ENCODE assay signal across 22 cellular contexts in genomic region chr9:94767331-94768099, GRCh38. TPM values are rescaled to one million over a fixed set of nuclear protein-coding genes. Genes with fewer than 3 reads are reported as not detected.
A peak's percentile ranks its signal among the peaks of the same experiment; 100 is the strongest.
DNase-seq lines count a peak whose midpoint lies in the region; ATAC-seq and TF ChIP-seq lines count a peak whose summit lies in the region.
"Had no signal": no experiment of that assay in that cellular context is flagged by ENCODE, and none has a peak within 500 bp of the region (broad histone marks: within the 10 kb centered on the region; RNA-seq: fewer than 3 reads in every experiment).

No MANE protein-coding gene starts in this region.

- no peaks in the 10 kb centered on the region for H3K9me3 Mint-ChIP-seq in natural killer cell treated with Interleukin-12 subunit alpha and Interleukin-12 subunit beta and Interleukin-15 and Interleukin-18, amount 100 ng/mL, for 72 hours
- H3K9me3 Mint-ChIP-seq in natural killer cell = no peaks in the 10 kb centered on the region
- H3K9me3 Mint-ChIP-seq in stimulated activated naive B cell treated with anti-CD40 and anti-IgM and Interleukin-4, amounts not matched to agents 10 μg/mL and 1 μg/mL and 100 μg/mL, for 72 hours = no peaks in the 10 kb centered on the region
- H3K9me3 Mint-ChIP-seq: activated naive CD4-positive, alpha-beta T cell treated with anti-CD3 and anti-CD28 coated beads, Interleukin-2, amount 50 U/mL, for 24 hours; CD8-positive, alpha-beta T cell; dendritic cell treated with granulocyte-macrophage colony-stimulating factor and Interleukin-4, amounts not matched to agents 40 ng/mL and 50 ng/mL, for 4 days had no signal

- H3K79me2 ChIP-seq in OCI-LY3 (ENCODE audit: low read length) = peaks cover 4% of the 10 kb centered on the region; the same call in 1 of the 2 replicates

- H3K9ac ChIP-seq in OCI-LY3 (ENCODE audit: low read length) = no peak overlapping the region

- no peaks in the 10 kb centered on the region for H3K36me3 Mint-ChIP-seq in natural killer cell treated with Interleukin-12 subunit alpha and Interleukin-12 subunit beta and Interleukin-15 and Interleukin-18, amount 100 ng/mL, for 72 hours
- no peaks in the 10 kb centered on the region for H3K36me3 Mint-ChIP-seq in natural killer cell
- H3K36me3 Mint-ChIP-seq in stimulated activated naive B cell treated with anti-CD40 and anti-IgM and Interleukin-4, amounts not matched to agents 10 μg/mL and 1 μg/mL and 100 μg/mL, for 72 hours = peaks cover 11 to 27% of the 10 kb centered on the region in 2 donors

- H3K27me3 ChIP-seq in OCI-LY3 (ENCODE audit: low read depth, low read length) = no peaks in the 10 kb centered on the region
- H3K27me3 ChIP-seq: brain microvascular endothelial cell, pancreas, SJCRH30 had no signal

- peak overlapping the region in 1 of 2 donors; percentile 36 for H3K27ac Mint-ChIP-seq in natural killer cell treated with Interleukin-12 subunit alpha and Interleukin-12 subunit beta and Interleukin-15 and Interleukin-18, amount 100 ng/mL, for 72 hours
- no peak overlapping the region for H3K27ac Mint-ChIP-seq in natural killer cell
- H3K27ac Mint-ChIP-seq in stimulated activated naive B cell treated with anti-CD40 and anti-IgM and Interleukin-4, amounts not matched to agents 10 μg/mL and 1 μg/mL and 100 μg/mL, for 72 hours = no peak overlapping the region
- H3K27ac Mint-ChIP-seq: activated naive CD4-positive, alpha-beta T cell treated with anti-CD3 and anti-CD28 coated beads, Interleukin-2, amount 50 U/mL, for 24 hours; CD8-positive, alpha-beta T cell; dendritic cell treated with granulocyte-macrophage colony-stimulating factor and Interleukin-4, amounts not matched to agents 40 ng/mL and 50 ng/mL, for 4 days had no signal

- H3K4me3 Mint-ChIP-seq in natural killer cell treated with Interleukin-12 subunit alpha and Interleukin-12 subunit beta and Interleukin-15 and Interleukin-18, amount 100 ng/mL, for 72 hours = peak overlapping the region; percentile 19
- no peak overlapping the region for H3K4me3 Mint-ChIP-seq in natural killer cell
- no peak overlapping the region for H3K4me3 Mint-ChIP-seq in stimulated activated naive B cell treated with anti-CD40 and anti-IgM and Interleukin-4, amounts not matched to agents 10 μg/mL and 1 μg/mL and 100 μg/mL, for 72 hours
- H3K4me3 Mint-ChIP-seq: activated naive CD4-positive, alpha-beta T cell treated with anti-CD3 and anti-CD28 coated beads, Interleukin-2, amount 50 U/mL, for 24 hours; CD8-positive, alpha-beta T cell; dendritic cell treated with granulocyte-macrophage colony-stimulating factor and Interleukin-4, amounts not matched to agents 40 ng/mL and 50 ng/mL, for 4 days had no signal

- no peak overlapping the region; the same call in 1 of the 2 replicates for H3K4me3 ChIP-seq in OCI-LY3 (ENCODE audit: low read length)
- H3K4me3 ChIP-seq: HAP-1, lower lobe of right lung, pancreas, PC-9, SJCRH30 had no signal

- peak overlapping the region; percentile 29; the same call in 1 of the 2 replicates for H3K27ac ChIP-seq in OCI-LY3 (ENCODE audit: low read length)
- H3K27ac ChIP-seq: brain microvascular endothelial cell, lower lobe of right lung, pancreas, PC-9, SJCRH30 had no signal

- intact Hi-C loops in natural killer cell (cut with micrococcal nuclease) = no loop called here

- H3K4me1 ChIP-seq in OCI-LY3 (ENCODE audit: low read length) = peaks cover 14% of the 10 kb centered on the region
- H3K4me1 ChIP-seq: HAP-1, lower lobe of right lung, pancreas had no signal

- H2AFZ ChIP-seq in OCI-LY3 (ENCODE audit: low read depth, low read length) = 0 out of 2 replicates have a peak overlapping the region, but pooled peaks have one; percentile 8
- H2AFZ ChIP-seq: PC-9 had no signal

- peak overlapping the region; percentile 43 for H3K4me2 ChIP-seq in OCI-LY3 (ENCODE audit: low read length)
- H3K4me2 ChIP-seq: PC-9 had no signal

- no peak for TF ChIP-seq CTCF in natural killer cell (IDR thresholded peaks at IDR 0.05)
- TF ChIP-seq CTCF in OCI-LY3 (IDR thresholded peaks at IDR 0.05; ENCODE audit: low read depth, low read length) = no peak

- no peaks in the 10 kb centered on the region for H4K20me1 ChIP-seq in OCI-LY3 (ENCODE audit: insufficient read depth, low read length)

- DNase-seq in natural killer cell treated with Interleukin-12 subunit alpha and Interleukin-12 subunit beta and Interleukin-15 and Interleukin-18, amount 100 ng/mL, for 72 hours (ENCODE audit: low spot score) = no peak
- DNase-seq in natural killer cell = no peak
- no peak for DNase-seq in cerebellar cortex (ENCODE audit: low spot score)
- DNase-seq in stimulated activated naive B cell treated with anti-CD40 and anti-IgM and Interleukin-4, amounts not matched to agents 10 μg/mL and 1 μg/mL and 100 μg/mL, for 72 hours = no peak
- DNase-seq in UCSD-AML1 (lab: John Stamatoyannopoulos, UW; ENCODE audit: unreplicated experiment) = no peak
- DNase-seq: activated CD4-positive, alpha-beta T cell treated with anti-CD3 and anti-CD28 coated beads for 4 hours; brain microvascular endothelial cell; CD8-positive, alpha-beta T cell; DND-41; lower lobe of right lung; NCI-H1092 treated with DMSO at 0.1 percent for 48 hours; NCI-H526 treated with DMSO at 0.1 percent for 48 hours; pancreas; PC-9; SJCRH30; stimulated activated CD4-positive, alpha-beta T cell treated with anti-CD3 and anti-CD28 coated beads, Interleukin-1b, Interleukin-23, amount 100 ng/mL, for 48 hours had no signal

- no peaks in the 10 kb centered on the region for H3K36me3 ChIP-seq in OCI-LY3 (replicated peaks; ENCODE audit: low read depth, low read length)
- H3K36me3 ChIP-seq: brain microvascular endothelial cell, HAP-1, lower lobe of right lung, pancreas had no signal

- no peaks in the 10 kb centered on the region for H3K27me3 Mint-ChIP-seq in natural killer cell treated with Interleukin-12 subunit alpha and Interleukin-12 subunit beta and Interleukin-15 and Interleukin-18, amount 100 ng/mL, for 72 hours
- no peaks in the 10 kb centered on the region for H3K27me3 Mint-ChIP-seq in natural killer cell (ENCODE audit: low read depth in 2 of 2)
- no peaks in the 10 kb centered on the region for H3K27me3 Mint-ChIP-seq in stimulated activated naive B cell treated with anti-CD40 and anti-IgM and Interleukin-4, amounts not matched to agents 10 μg/mL and 1 μg/mL and 100 μg/mL, for 72 hours
- H3K27me3 Mint-ChIP-seq: activated naive CD4-positive, alpha-beta T cell treated with anti-CD3 and anti-CD28 coated beads, Interleukin-2, amount 50 U/mL, for 24 hours; dendritic cell treated with granulocyte-macrophage colony-stimulating factor and Interleukin-4, amounts not matched to agents 40 ng/mL and 50 ng/mL, for 4 days had no signal

- peak in 1 of 2 donors; percentile 71 for ATAC-seq in natural killer cell treated with Interleukin-12 subunit alpha and Interleukin-12 subunit beta and Interleukin-15 and Interleukin-18, amount 100 ng/mL, for 72 hours
- ATAC-seq in natural killer cell (no peak), esophagus mucosa (peak; percentile 80), GM19455 (IDR thresholded peaks at IDR 0.05; ENCODE audit: unreplicated experiment) (no peak)
- ATAC-seq in stimulated activated naive B cell treated with anti-CD40 and anti-IgM and Interleukin-4, amounts not matched to agents 10 μg/mL and 1 μg/mL and 100 μg/mL, for 72 hours (replicated peaks) = no peak
- ATAC-seq: CD8-positive, alpha-beta T cell; lower lobe of right lung; pancreas had no signal

- no peaks in the 10 kb centered on the region for H3K9me3 ChIP-seq in OCI-LY3 (ENCODE audit: insufficient read depth, low read length)
- H3K9me3 ChIP-seq: HAP-1, lower lobe of right lung, pancreas had no signal

- peaks cover 18% of the 10 kb centered on the region in 2 donors for H3K4me1 Mint-ChIP-seq in natural killer cell treated with Interleukin-12 subunit alpha and Interleukin-12 subunit beta and Interleukin-15 and Interleukin-18, amount 100 ng/mL, for 72 hours (ENCODE audit: low read depth in 2 of 2)
- H3K4me1 Mint-ChIP-seq in natural killer cell = peaks cover 28 to 32% of the 10 kb centered on the region in 2 donors
- H3K4me1 Mint-ChIP-seq in stimulated activated naive B cell treated with anti-CD40 and anti-IgM and Interleukin-4, amounts not matched to agents 10 μg/mL and 1 μg/mL and 100 μg/mL, for 72 hours = peaks cover 6 to 11% of the 10 kb centered on the region in 2 donors

RNA-seq across cellular contexts. Expression of gene AOPEP, which starts 41.0 kb away (rescaled TPM):
- 10 to 100 TPM; 11.7 to 27.3 TPM for total RNA-seq in natural killer cell treated with Interleukin-12 subunit alpha and Interleukin-12 subunit beta and Interleukin-15 and Interleukin-18, amount 100 ng/mL, for 72 hours
- 10 to 100 TPM; 20.1 to 22.6 (median 20.6) TPM for total RNA-seq in natural killer cell
- total RNA-seq in esophagus mucosa = 113 TPM
